ENCODE assay signal across 8 cellular contexts in the genomic region with DNA sequence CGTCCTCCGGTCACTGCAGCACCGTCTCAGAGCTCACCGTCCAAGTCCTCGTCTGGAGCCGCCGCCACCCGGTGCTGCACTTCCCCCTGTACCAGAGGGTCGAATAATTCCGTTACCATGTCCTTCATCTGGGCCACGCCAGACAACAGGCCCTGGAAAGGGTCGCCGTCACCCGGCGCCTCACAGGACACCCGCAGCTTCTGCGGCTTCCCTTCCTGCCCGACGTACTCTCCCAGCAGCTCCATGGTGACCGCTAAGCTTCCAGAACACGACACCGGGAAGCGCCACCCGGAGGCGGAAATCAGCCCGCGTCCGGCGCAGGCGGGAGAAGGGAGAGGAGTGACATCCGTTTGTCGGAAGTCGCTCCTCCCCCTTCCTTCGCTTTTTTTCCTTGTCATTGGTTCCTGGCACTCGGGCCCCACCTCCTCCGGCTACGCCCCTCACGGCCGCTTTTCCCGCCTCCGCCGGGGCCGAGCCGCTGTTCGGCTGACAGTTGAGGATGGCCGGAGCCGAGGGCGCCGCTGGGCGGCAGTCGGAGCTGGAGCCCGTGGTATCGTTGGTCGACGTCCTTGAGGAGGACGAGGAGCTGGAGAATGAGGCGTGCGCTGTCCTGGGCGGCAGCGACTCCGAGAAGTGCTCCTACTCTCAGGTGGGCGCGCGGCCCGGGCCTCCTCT. TPM values are rescaled to one million over a fixed set of nuclear protein-coding genes. Genes with fewer than 3 reads are reported as not detected.
A peak's percentile ranks its signal among the peaks of the same experiment; 100 is the strongest.
DNase-seq lines count a peak whose midpoint lies in the region; ATAC-seq and TF ChIP-seq lines count a peak whose summit lies in the region.

A gene with protein sequence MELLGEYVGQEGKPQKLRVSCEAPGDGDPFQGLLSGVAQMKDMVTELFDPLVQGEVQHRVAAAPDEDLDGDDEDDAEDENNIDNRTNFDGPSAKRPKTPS (minus strand): TSS at position 273 of the 675 bp plus-strand sequence. CDS start 28 bp downstream, at position 245.
A gene with protein sequence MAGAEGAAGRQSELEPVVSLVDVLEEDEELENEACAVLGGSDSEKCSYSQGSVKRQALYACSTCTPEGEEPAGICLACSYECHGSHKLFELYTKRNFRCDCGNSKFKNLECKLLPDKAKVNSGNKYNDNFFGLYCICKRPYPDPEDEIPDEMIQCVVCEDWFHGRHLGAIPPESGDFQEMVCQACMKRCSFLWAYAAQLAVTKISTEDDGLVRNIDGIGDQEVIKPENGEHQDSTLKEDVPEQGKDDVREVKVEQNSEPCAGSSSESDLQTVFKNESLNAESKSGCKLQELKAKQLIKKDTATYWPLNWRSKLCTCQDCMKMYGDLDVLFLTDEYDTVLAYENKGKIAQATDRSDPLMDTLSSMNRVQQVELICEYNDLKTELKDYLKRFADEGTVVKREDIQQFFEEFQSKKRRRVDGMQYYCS (plus strand): TSS at position 464 of the 675 bp plus-strand sequence. CDS start 36 bp downstream, at position 500.

- peak within 1 kb of the TSS; percentile 96 for H3K4me3 Mint-ChIP-seq in activated CD4-positive, alpha-beta T cell treated with anti-CD3 and anti-CD28 coated beads for 36 hours

- POLR2A ChIA-PET in BJ (lab: Charles Lee) = no interaction called here
- POLR2A ChIA-PET in activated CD4-positive, alpha-beta T cell treated with anti-CD3 and anti-CD28 coated beads for 36 hours (lab: Charles Lee) = interaction anchor here (0.6 to 2.5 kb wide), 3 partner anchors 22 to 92 kb away, joined by 3 to 18 read pairs (median 3); partner anchors contain the start of genes ITPK1, LYSET and MOAP1

- H3K27ac Mint-ChIP-seq in activated CD4-positive, alpha-beta T cell treated with anti-CD3 and anti-CD28 coated beads for 36 hours = peak within 1 kb of the TSS; percentile 97

- H3K36me3 Mint-ChIP-seq in activated CD4-positive, alpha-beta T cell treated with anti-CD3 and anti-CD28 coated beads for 36 hours (ENCODE audit: low read depth) = peaks cover 13% of the 10 kb centered on the region

- H3K36me3 ChIP-seq in BJ (ENCODE audit: control insufficient read depth, insufficient read depth, low read length) = no peaks in the 10 kb centered on the region

- CTCF ChIA-PET in BJ (lab: Yijun Ruan, JAX) = interaction anchor here (0.8 to 1.9 kb wide), 21 partner anchors 10 to 830 kb away, joined by 3 to 10 read pairs (median 3); partner anchors contain the start of genes LYSET and MOAP1
- CTCF ChIA-PET in activated CD4-positive, alpha-beta T cell treated with anti-CD3 and anti-CD28 coated beads for 36 hours (lab: Charles Lee) = interaction anchor here (0.8 to 3.4 kb wide), 7 partner anchors 12 to 93 kb away, joined by 3 to 21 read pairs (median 5); partner anchors contain the start of genes LYSET and MOAP1

- DNase-seq in BJ (ENCODE audit: low read depth) (peak; percentile 86), GM19238 (ENCODE audit: insufficient read length, low spot score) (peak; percentile 74), NCI-H524 (lab: John Stamatoyannopoulos, UW) (peak; percentile 99), choroid plexus epithelial cell (ENCODE audit: low read depth) (peak; percentile 97), kidney glomerular epithelial cell (lab: John Stamatoyannopoulos, UW) (peak; percentile 94)
- peak; percentile 94 for DNase-seq in activated CD4-positive, alpha-beta T cell treated with anti-CD3 and anti-CD28 coated beads for 36 hours
- DNase-seq in stimulated activated CD4-positive, alpha-beta T cell treated with anti-CD3 and anti-CD28 coated beads, Interleukin-1b, Interleukin-23, amount 100 ng/mL, for 1 hour (ENCODE audit: low read depth in 2 of 2) = peak; percentile 47 to 68

- H3K27me3 Mint-ChIP-seq in activated CD4-positive, alpha-beta T cell treated with anti-CD3 and anti-CD28 coated beads for 36 hours = no peaks in the 10 kb centered on the region

- intact Hi-C loops in activated CD4-positive, alpha-beta T cell treated with anti-CD3 and anti-CD28 coated beads for 36 hours (cut with DNase I, micrococcal nuclease) = loop anchor here (1.0 to 2.0 kb wide), 5 partner anchors 22 to 413 kb away; partner anchors contain the start of genes ITPK1 (in 2 of the 2), LYSET (in 2 of the 2), BTBD7 (in 1 of the 2) and GOLGA5 (in 1 of the 2)

- ATAC-seq in HG03442 (IDR thresholded peaks at IDR 0.05; ENCODE audit: unreplicated experiment) = peak; percentile 82
- peak; percentile 94 for ATAC-seq in activated CD4-positive, alpha-beta T cell treated with anti-CD3 and anti-CD28 coated beads for 36 hours

- H3K4me3 ChIP-seq in BJ (ENCODE audit: low read depth, low read length) (peak within 1 kb of the TSS; percentile 96), choroid plexus epithelial cell (ENCODE audit: low read depth, low read length) (peak within 1 kb of the TSS; percentile 74)

- H3K4me1 Mint-ChIP-seq in activated CD4-positive, alpha-beta T cell treated with anti-CD3 and anti-CD28 coated beads for 36 hours = peaks cover 35% of the 10 kb centered on the region

- H3K27me3 ChIP-seq in BJ (ENCODE audit: control insufficient read depth, insufficient read depth, low read length) = no peaks in the 10 kb centered on the region

- peak; percentile 40 for TF ChIP-seq CTCF in BJ (IDR thresholded peaks at IDR 0.05; ENCODE audit: insufficient read depth, low read depth, low read length)
- peak; percentile 39 for TF ChIP-seq CTCF in choroid plexus epithelial cell (conservative IDR thresholded peaks at IDR 0.05; ENCODE audit: low read depth, low read length)

- H3K9me3 Mint-ChIP-seq in activated CD4-positive, alpha-beta T cell treated with anti-CD3 and anti-CD28 coated beads for 36 hours (ENCODE audit: low read depth) = no peaks in the 10 kb centered on the region

RNA-seq across cellular contexts. Expression of the first gene that starts in this region (rescaled TPM):
- polyA plus RNA-seq in BJ (2011; rRNA removed) = 4.5 and 7.7 TPM in 2 replicates
- polyA minus RNA-seq in BJ (2011; rRNA and poly(A)+ RNA removed) = 0.76 and 1.1 TPM in 2 replicates
- total RNA-seq in activated CD4-positive, alpha-beta T cell treated with anti-CD3 and anti-CD28 coated beads for 36 hours = 10 to 100 TPM in 1 of 2 experiments, 1 to 10 TPM in 1; 9.9 to 12.9 TPM

RNA-seq across cellular contexts. Expression of the second gene that starts in this region (rescaled TPM):
- 25.4 and 30.3 TPM in 2 replicates for polyA plus RNA-seq in BJ (2011; rRNA removed)
- 6.3 and 6.6 TPM in 2 replicates for polyA minus RNA-seq in BJ (2011; rRNA and poly(A)+ RNA removed)
- 10 to 100 TPM; 36.5 to 39.9 TPM for total RNA-seq in activated CD4-positive, alpha-beta T cell treated with anti-CD3 and anti-CD28 coated beads for 36 hours

Comparison
In these comparisons a context has a peak if more than half of its experiments do, and no peak if none do; other contexts are left out.
1. Peak in every context shown above with its lines: DNase-seq, ATAC-seq and H3K4me3 ChIP-seq.